22 cellular contexts compared by ENCODE assay signal in the genomic region with DNA sequence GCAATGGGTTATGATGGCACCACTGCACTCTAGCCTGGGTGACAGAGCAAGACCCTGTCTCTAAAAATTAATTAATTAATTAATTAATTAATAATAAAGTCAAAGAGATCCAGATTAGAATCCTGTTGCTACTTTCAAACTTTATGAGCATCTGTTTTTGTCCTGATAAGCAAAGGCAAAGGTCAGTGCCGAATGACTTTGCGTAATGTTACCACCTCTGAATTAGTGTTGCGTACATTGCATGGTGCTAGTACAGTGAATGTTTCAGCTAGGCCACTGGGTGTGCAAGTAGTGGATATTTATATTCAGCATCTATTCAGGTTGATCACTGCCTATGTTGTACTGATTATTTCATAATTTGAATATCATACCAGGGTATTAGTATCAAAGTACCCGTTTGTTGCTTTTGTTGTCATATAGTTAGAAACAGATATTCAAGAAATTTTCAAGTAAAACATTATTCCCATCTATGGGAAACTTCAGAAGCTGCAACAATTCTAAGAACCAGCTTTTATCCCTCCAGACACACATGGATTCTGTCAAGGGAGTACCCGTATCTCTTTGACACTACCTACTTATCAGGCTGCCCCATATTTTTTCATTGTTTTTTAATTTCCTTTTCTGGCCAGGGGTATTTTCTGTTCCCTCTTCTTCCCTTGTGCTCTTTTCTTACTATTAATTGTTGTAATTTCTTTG.
"Had no signal": no experiment of that assay in that cellular context is flagged by ENCODE, and none has a peak within 500 bp of the region (broad histone marks: within the 10 kb centered on the region; RNA-seq: fewer than 3 reads in every experiment).

No MANE protein-coding gene starts in this region.

- H3K27ac ChIP-seq: left ventricle myocardium inferior, ovary, right atrium auricular region, right lobe of liver, stomach, testis, tibial artery, upper lobe of right lung had no signal

- H3K27me3 ChIP-seq: ovary, right atrium auricular region, right lobe of liver, stomach, testis, tibial artery, upper lobe of right lung had no signal

- DNase-seq: hippocampal formation; left ventricle myocardium inferior; mesendoderm; naive thymus-derived CD4-positive, alpha-beta T cell; ovary; right lobe of liver; stimulated activated CD4-positive, alpha-beta T cell treated with anti-CD3 and anti-CD28 coated beads, Interleukin-12 subunit alpha, Interleukin-12 subunit beta, amount 100 ng/mL, for 4 hours; stimulated activated CD4-positive, alpha-beta T cell treated with anti-CD3 and anti-CD28 coated beads, Interleukin-15, amount 100 ng/mL, for 24 hours; stimulated activated CD4-positive, alpha-beta T cell treated with anti-CD3 and anti-CD28 coated beads, Interleukin-2, amount 100 ng/mL, for 24 hours; stimulated activated CD4-positive, alpha-beta T cell treated with anti-CD3 and anti-CD28 coated beads, Interleukin-4, amount 100 ng/mL, for 1 hour; stimulated activated naive B cell treated with anti-CD40 and anti-IgM and Interleukin-4, amounts not matched to agents 10 μg/mL and 1 μg/mL and 100 μg/mL, for 72 hours; stimulated activated naive CD8-positive, alpha-beta T cell treated with anti-CD3 and anti-CD28 coated beads, Interleukin-15, Interleukin-2, amounts not matched to agents 100 U/mL and 50 U/mL, for 24 hours; stomach; testis; tibial artery; trophoblast cell; upper lobe of right lung had no signal

- ATAC-seq: naive thymus-derived CD4-positive, alpha-beta T cell; natural killer cell treated with Interleukin-12 subunit alpha and Interleukin-12 subunit beta and Interleukin-15 and Interleukin-18, amount 100 ng/mL, for 72 hours; right lobe of liver; stimulated activated naive B cell treated with anti-CD40 and anti-IgM and Interleukin-4, amounts not matched to agents 10 μg/mL and 1 μg/mL and 100 μg/mL, for 72 hours; stimulated activated naive CD8-positive, alpha-beta T cell treated with anti-CD3 and anti-CD28 coated beads, Interleukin-15, Interleukin-2, amounts not matched to agents 100 U/mL and 50 U/mL, for 24 hours; upper lobe of right lung had no signal

- H3K36me3 ChIP-seq: left ventricle myocardium inferior, ovary, right atrium auricular region, right lobe of liver, stomach, tibial artery, upper lobe of right lung had no signal

- FAIRE-seq: keratinocyte, urothelium cell line had no signal

- H3K4me3 ChIP-seq: left ventricle myocardium inferior, lung, ovary, right atrium auricular region, right lobe of liver, stomach, testis, tibial artery, upper lobe of right lung had no signal

- H3K9me3 ChIP-seq: left ventricle myocardium inferior, ovary, right atrium auricular region, right lobe of liver, stomach, testis, tibial artery, upper lobe of right lung had no signal

- H3K4me1 ChIP-seq: left ventricle myocardium inferior, right atrium auricular region, right lobe of liver, stomach, testis, tibial artery, upper lobe of right lung had no signal
